Comparison of ENCODE assay signal across 12 cellular contexts in genomic region chr1:175129644-175129996, GRCh38.
DNase-seq lines count a peak whose midpoint lies in the region; ATAC-seq and TF ChIP-seq lines count a peak whose summit lies in the region.
"Had no signal": no experiment of that assay in that cellular context is flagged by ENCODE, and none has a peak within 500 bp of the region (broad histone marks: within the 10 kb centered on the region; RNA-seq: fewer than 3 reads in every experiment).

No MANE protein-coding gene starts in this region.

- DNase-seq in heart right ventricle (no peak), right atrium auricular region (ENCODE audit: low spot score) (no peak), esophagus squamous epithelium (lab: John Stamatoyannopoulos, UW) (no peak), vagina (ENCODE audit: extremely low spot score in 2 of 2) (no peak), amygdala (lab: John Stamatoyannopoulos, UW) (no peak)
- DNase-seq: Calu3, cortex of kidney, NCI-H1417 treated with DMSO at 0.1 percent for 48 hours, NCI-H510A treated with DMSO at 0.1 percent for 48 hours had no signal

- H2AFZ ChIP-seq in neural cell (ENCODE audit: low read depth, low read length) = peak overlapping the region; percentile 19

- H3K36me3 ChIP-seq in heart right ventricle (no peaks in the 10 kb centered on the region), right atrium auricular region (no peaks in the 10 kb centered on the region), esophagus squamous epithelium (no peaks in the 10 kb centered on the region), neural cell (ENCODE audit: insufficient read depth, low read length) (no peaks in the 10 kb centered on the region), vagina (no peaks in the 10 kb centered on the region)

- no peaks in the 10 kb centered on the region for H3K79me2 ChIP-seq in neural cell (replicated peaks; ENCODE audit: insufficient read depth, low read length)

- no peaks in the 10 kb centered on the region for H3F3A ChIP-seq in neural cell (ENCODE audit: insufficient read depth, low read length, poor library complexity, severe bottlenecking)

- H3K4me2 ChIP-seq in neural cell (ENCODE audit: low read length) = no peak overlapping the region

- H3K27me3 ChIP-seq in heart right ventricle = no peaks in the 10 kb centered on the region
- no peaks in the 10 kb centered on the region for H3K27me3 ChIP-seq in right atrium auricular region
- H3K27me3 ChIP-seq in esophagus squamous epithelium = no peaks in the 10 kb centered on the region
- H3K27me3 ChIP-seq in neural cell (ENCODE audit: insufficient read depth, low read depth, low read length) = peaks cover 5% of the 10 kb centered on the region
- H3K27me3 ChIP-seq in vagina = no peaks in the 10 kb centered on the region

- no peak for TF ChIP-seq RAD21 in neural cell (conservative IDR thresholded peaks at IDR 0.05)

- 74 to 87% methylated on average over 2 of the region's 2 CpGs for WGBS in heart right ventricle, 2 donors
- 82 to 92% methylated on average over 2 of the region's 2 CpGs for WGBS in esophagus squamous epithelium, 2 donors

- no peak overlapping the region for H3K4me3 ChIP-seq in heart right ventricle
- H3K4me3 ChIP-seq in right atrium auricular region = no peak overlapping the region
- H3K4me3 ChIP-seq in esophagus squamous epithelium = no peak overlapping the region
- H3K4me3 ChIP-seq in neural cell (ENCODE audit: low read length) = no peak overlapping the region
- no peak overlapping the region for H3K4me3 ChIP-seq in vagina

- no peaks in the 10 kb centered on the region for H3K9me2 ChIP-seq in neural cell (ENCODE audit: insufficient read depth, low read length)

- no peaks in the 10 kb centered on the region for H3K9me3 ChIP-seq in heart right ventricle
- H3K9me3 ChIP-seq in right atrium auricular region = no peaks in the 10 kb centered on the region
- H3K9me3 ChIP-seq in esophagus squamous epithelium = no peaks in the 10 kb centered on the region
- no peaks in the 10 kb centered on the region for H3K9me3 ChIP-seq in neural cell (ENCODE audit: low read length)
- H3K9me3 ChIP-seq in vagina = no peaks in the 10 kb centered on the region

- H3K9ac ChIP-seq in neural cell (ENCODE audit: low read length) = no peak overlapping the region

- peak overlapping the region in 7 of 10 donors; percentile 5 to 79 (median 38) for H3K27ac ChIP-seq in heart right ventricle
- H3K27ac ChIP-seq in right atrium auricular region = peak overlapping the region in 1 of 2 donors; percentile 13
- peak overlapping the region; percentile 24 to 77 (median 52) for H3K27ac ChIP-seq in esophagus squamous epithelium
- H3K27ac ChIP-seq in neural cell (ENCODE audit: low read length) = no peak overlapping the region
- H3K27ac ChIP-seq in vagina = peak overlapping the region; percentile 33

- H4K20me1 ChIP-seq in neural cell (ENCODE audit: insufficient read depth) = no peaks in the 10 kb centered on the region

- no peak for TF ChIP-seq EP300 in neural cell (conservative IDR thresholded peaks at IDR 0.05; ENCODE audit: poor library complexity, severe bottlenecking)

- TF ChIP-seq POLR2A in esophagus squamous epithelium (IDR thresholded peaks at IDR 0.05) (no peak), vagina (IDR thresholded peaks at IDR 0.05) (no peak)

- ATAC-seq in heart right ventricle (no peak), GM19328 (IDR thresholded peaks at IDR 0.05; ENCODE audit: unreplicated experiment) (no peak), GM18502 (IDR thresholded peaks at IDR 0.05; ENCODE audit: poor library complexity, unreplicated experiment) (no peak)

- TF ChIP-seq CTCF in heart right ventricle (IDR thresholded peaks at IDR 0.05) = no peak
- TF ChIP-seq CTCF in right atrium auricular region (IDR thresholded peaks at IDR 0.05) = no peak
- no peak for TF ChIP-seq CTCF in esophagus squamous epithelium (IDR thresholded peaks at IDR 0.05)
- TF ChIP-seq CTCF in neural cell (IDR thresholded peaks at IDR 0.05; ENCODE audit: poor library complexity, severe bottlenecking) = no peak
- no peak for TF ChIP-seq CTCF in vagina (IDR thresholded peaks at IDR 0.05)

- H3K4me1 ChIP-seq in heart right ventricle = peaks cover 2 to 71% (median 46%) of the 10 kb centered on the region in 9 donors
- H3K4me1 ChIP-seq in right atrium auricular region = peaks cover 0 to 46% of the 10 kb centered on the region in 2 donors
- peaks cover 0 to 62% (median 33%) of the 10 kb centered on the region in 3 donors for H3K4me1 ChIP-seq in esophagus squamous epithelium
- H3K4me1 ChIP-seq in vagina = peaks cover 44% of the 10 kb centered on the region

- intact Hi-C loops in heart right ventricle (cut with DNase I) (loop anchor here in 4 of 10 donors (5.0 kb wide), 1 partner anchor 97 kb away; no protein-coding TSS in a partner anchor), esophagus squamous epithelium (cut with DNase I) (loop anchor here (10.0 kb wide), 1 partner anchor 95 kb away; no protein-coding TSS in a partner anchor), vagina (cut with DNase I) (no loop called here)

TF ChIP-seq in neural cell, 6 proteins besides CTCF, POLR2A, EP300 and RAD21:
- no peak for TF ChIP-seq TAF1 (IDR thresholded peaks at IDR 0.05; ENCODE audit: low read depth)
- no peak for TF ChIP-seq MXI1 (conservative IDR thresholded peaks at IDR 0.05; ENCODE audit: poor library complexity, severe bottlenecking)
- no peak for TF ChIP-seq SMC3 (conservative IDR thresholded peaks at IDR 0.05; ENCODE audit: poor library complexity)
- no peak for TF ChIP-seq POLR2AphosphoS5 (IDR thresholded peaks at IDR 0.05)
- no peak for TF ChIP-seq REST (IDR thresholded peaks at IDR 0.05; ENCODE audit: borderline replicate concordance)
